In the genomic region with DNA sequence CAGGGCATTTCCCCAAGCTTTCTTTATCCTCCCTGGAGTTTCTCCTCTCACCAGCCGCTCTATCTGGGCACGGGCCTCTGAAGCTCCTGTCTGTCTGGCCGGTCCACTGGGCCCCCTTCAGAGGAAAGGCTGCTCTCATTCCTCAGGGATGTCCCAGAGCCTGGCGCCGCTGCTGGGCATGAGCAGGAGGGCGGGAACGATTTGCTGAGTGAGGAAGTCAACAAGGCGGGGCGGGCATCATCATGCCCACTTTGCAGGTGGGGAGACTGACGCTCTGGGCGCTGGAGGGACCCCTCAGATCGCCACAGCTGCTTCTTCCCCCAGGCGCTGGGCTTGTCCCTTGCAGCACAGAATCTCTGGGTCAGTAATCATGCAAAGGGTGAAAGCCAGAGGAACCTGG, we compare ENCODE assay signal across 2 cellular contexts.
TF ChIP-seq lines count a peak whose summit lies in the region.

No MANE protein-coding gene starts in this region.

TF ChIP-seq in H1, 55 proteins besides CTCF, POLR2A, EP300 and RAD21 (continues in another document):
- TF ChIP-seq BCL11A (IDR thresholded peaks at IDR 0.05; ENCODE audit: low read depth in 2 of 2, low read length in 2 of 2) (no peak), GABPA (IDR thresholded peaks at IDR 0.05; ENCODE audit: borderline replicate concordance, insufficient read depth, low read length) (no peak), SAP30 (IDR thresholded peaks at IDR 0.05; ENCODE audit: insufficient read depth, insufficient replicate concordance, low read length) (no peak), GTF2F1 (IDR thresholded peaks at IDR 0.05; ENCODE audit: borderline replicate concordance, low read depth, low read length) (no peak), RXRA (IDR thresholded peaks at IDR 0.05; ENCODE audit: insufficient read depth, low read depth, low read length) (no peak), KDM1A (IDR thresholded peaks at IDR 0.05; ENCODE audit: borderline replicate concordance, low read length) (peak; percentile 92; the same call in 1 of the 2 replicates), CBX8 (IDR thresholded peaks at IDR 0.05; ENCODE audit: borderline replicate concordance, low read depth, low read length) (no peak), KDM5A (IDR thresholded peaks at IDR 0.05; ENCODE audit: low read length) (no peak)
- TF ChIP-seq, protein P1, sequence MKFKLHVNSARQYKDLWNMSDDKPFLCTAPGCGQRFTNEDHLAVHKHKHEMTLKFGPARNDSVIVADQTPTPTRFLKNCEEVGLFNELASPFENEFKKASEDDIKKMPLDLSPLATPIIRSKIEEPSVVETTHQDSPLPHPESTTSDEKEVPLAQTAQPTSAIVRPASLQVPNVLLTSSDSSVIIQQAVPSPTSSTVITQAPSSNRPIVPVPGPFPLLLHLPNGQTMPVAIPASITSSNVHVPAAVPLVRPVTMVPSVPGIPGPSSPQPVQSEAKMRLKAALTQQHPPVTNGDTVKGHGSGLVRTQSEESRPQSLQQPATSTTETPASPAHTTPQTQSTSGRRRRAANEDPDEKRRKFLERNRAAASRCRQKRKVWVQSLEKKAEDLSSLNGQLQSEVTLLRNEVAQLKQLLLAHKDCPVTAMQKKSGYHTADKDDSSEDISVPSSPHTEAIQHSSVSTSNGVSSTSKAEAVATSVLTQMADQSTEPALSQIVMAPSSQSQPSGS (IDR thresholded peaks at IDR 0.05; ENCODE audit: low read length) = no peak
- TF ChIP-seq, protein P2, sequence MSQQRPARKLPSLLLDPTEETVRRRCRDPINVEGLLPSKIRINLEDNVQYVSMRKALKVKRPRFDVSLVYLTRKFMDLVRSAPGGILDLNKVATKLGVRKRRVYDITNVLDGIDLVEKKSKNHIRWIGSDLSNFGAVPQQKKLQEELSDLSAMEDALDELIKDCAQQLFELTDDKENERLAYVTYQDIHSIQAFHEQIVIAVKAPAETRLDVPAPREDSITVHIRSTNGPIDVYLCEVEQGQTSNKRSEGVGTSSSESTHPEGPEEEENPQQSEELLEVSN (IDR thresholded peaks at IDR 0.05) = peak; percentile 46; the same call in 1 of the 2 replicates
- TF ChIP-seq, protein P3, sequence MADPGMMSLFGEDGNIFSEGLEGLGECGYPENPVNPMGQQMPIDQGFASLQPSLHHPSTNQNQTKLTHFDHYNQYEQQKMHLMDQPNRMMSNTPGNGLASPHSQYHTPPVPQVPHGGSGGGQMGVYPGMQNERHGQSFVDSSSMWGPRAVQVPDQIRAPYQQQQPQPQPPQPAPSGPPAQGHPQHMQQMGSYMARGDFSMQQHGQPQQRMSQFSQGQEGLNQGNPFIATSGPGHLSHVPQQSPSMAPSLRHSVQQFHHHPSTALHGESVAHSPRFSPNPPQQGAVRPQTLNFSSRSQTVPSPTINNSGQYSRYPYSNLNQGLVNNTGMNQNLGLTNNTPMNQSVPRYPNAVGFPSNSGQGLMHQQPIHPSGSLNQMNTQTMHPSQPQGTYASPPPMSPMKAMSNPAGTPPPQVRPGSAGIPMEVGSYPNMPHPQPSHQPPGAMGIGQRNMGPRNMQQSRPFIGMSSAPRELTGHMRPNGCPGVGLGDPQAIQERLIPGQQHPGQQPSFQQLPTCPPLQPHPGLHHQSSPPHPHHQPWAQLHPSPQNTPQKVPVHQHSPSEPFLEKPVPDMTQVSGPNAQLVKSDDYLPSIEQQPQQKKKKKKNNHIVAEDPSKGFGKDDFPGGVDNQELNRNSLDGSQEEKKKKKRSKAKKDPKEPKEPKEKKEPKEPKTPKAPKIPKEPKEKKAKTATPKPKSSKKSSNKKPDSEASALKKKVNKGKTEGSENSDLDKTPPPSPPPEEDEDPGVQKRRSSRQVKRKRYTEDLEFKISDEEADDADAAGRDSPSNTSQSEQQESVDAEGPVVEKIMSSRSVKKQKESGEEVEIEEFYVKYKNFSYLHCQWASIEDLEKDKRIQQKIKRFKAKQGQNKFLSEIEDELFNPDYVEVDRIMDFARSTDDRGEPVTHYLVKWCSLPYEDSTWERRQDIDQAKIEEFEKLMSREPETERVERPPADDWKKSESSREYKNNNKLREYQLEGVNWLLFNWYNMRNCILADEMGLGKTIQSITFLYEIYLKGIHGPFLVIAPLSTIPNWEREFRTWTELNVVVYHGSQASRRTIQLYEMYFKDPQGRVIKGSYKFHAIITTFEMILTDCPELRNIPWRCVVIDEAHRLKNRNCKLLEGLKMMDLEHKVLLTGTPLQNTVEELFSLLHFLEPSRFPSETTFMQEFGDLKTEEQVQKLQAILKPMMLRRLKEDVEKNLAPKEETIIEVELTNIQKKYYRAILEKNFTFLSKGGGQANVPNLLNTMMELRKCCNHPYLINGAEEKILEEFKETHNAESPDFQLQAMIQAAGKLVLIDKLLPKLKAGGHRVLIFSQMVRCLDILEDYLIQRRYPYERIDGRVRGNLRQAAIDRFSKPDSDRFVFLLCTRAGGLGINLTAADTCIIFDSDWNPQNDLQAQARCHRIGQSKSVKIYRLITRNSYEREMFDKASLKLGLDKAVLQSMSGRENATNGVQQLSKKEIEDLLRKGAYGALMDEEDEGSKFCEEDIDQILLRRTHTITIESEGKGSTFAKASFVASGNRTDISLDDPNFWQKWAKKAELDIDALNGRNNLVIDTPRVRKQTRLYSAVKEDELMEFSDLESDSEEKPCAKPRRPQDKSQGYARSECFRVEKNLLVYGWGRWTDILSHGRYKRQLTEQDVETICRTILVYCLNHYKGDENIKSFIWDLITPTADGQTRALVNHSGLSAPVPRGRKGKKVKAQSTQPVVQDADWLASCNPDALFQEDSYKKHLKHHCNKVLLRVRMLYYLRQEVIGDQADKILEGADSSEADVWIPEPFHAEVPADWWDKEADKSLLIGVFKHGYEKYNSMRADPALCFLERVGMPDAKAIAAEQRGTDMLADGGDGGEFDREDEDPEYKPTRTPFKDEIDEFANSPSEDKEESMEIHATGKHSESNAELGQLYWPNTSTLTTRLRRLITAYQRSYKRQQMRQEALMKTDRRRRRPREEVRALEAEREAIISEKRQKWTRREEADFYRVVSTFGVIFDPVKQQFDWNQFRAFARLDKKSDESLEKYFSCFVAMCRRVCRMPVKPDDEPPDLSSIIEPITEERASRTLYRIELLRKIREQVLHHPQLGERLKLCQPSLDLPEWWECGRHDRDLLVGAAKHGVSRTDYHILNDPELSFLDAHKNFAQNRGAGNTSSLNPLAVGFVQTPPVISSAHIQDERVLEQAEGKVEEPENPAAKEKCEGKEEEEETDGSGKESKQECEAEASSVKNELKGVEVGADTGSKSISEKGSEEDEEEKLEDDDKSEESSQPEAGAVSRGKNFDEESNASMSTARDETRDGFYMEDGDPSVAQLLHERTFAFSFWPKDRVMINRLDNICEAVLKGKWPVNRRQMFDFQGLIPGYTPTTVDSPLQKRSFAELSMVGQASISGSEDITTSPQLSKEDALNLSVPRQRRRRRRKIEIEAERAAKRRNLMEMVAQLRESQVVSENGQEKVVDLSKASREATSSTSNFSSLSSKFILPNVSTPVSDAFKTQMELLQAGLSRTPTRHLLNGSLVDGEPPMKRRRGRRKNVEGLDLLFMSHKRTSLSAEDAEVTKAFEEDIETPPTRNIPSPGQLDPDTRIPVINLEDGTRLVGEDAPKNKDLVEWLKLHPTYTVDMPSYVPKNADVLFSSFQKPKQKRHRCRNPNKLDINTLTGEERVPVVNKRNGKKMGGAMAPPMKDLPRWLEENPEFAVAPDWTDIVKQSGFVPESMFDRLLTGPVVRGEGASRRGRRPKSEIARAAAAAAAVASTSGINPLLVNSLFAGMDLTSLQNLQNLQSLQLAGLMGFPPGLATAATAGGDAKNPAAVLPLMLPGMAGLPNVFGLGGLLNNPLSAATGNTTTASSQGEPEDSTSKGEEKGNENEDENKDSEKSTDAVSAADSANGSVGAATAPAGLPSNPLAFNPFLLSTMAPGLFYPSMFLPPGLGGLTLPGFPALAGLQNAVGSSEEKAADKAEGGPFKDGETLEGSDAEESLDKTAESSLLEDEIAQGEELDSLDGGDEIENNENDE (IDR thresholded peaks at IDR 0.05; ENCODE audit: insufficient replicate concordance, low read length) = no peak

TF ChIP-seq in liver, 16 proteins besides CTCF, POLR2A, EP300 and RAD21 (continued from another document):
- TF ChIP-seq, protein P4, sequence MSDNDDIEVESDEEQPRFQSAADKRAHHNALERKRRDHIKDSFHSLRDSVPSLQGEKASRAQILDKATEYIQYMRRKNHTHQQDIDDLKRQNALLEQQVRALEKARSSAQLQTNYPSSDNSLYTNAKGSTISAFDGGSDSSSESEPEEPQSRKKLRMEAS (IDR thresholded peaks at IDR 0.05) = no peak
- no peak for TF ChIP-seq JUND (IDR thresholded peaks at IDR 0.05)
- no peak for TF ChIP-seq YY1 (IDR thresholded peaks at IDR 0.05)
- TF ChIP-seq, protein P5, sequence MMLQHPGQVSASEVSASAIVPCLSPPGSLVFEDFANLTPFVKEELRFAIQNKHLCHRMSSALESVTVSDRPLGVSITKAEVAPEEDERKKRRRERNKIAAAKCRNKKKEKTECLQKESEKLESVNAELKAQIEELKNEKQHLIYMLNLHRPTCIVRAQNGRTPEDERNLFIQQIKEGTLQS (IDR thresholded peaks at IDR 0.05) = no peak
- no peak for TF ChIP-seq HNF4G (IDR thresholded peaks at IDR 0.05)
- TF ChIP-seq NR2F2 (IDR thresholded peaks at IDR 0.05) = no peak
- no peak for TF ChIP-seq SP1 (IDR thresholded peaks at IDR 0.05)
- no peak for TF ChIP-seq RXRA (IDR thresholded peaks at IDR 0.05)
- no peak for TF ChIP-seq GABPA (IDR thresholded peaks at IDR 0.05 in 1 of 2, conservative IDR thresholded peaks at IDR 0.05 in 1 of 2)
- no peak for TF ChIP-seq FOXA2 (IDR thresholded peaks at IDR 0.05)
- no peak for TF ChIP-seq TAF1 (conservative IDR thresholded peaks at IDR 0.05)
- TF ChIP-seq, protein P6, sequence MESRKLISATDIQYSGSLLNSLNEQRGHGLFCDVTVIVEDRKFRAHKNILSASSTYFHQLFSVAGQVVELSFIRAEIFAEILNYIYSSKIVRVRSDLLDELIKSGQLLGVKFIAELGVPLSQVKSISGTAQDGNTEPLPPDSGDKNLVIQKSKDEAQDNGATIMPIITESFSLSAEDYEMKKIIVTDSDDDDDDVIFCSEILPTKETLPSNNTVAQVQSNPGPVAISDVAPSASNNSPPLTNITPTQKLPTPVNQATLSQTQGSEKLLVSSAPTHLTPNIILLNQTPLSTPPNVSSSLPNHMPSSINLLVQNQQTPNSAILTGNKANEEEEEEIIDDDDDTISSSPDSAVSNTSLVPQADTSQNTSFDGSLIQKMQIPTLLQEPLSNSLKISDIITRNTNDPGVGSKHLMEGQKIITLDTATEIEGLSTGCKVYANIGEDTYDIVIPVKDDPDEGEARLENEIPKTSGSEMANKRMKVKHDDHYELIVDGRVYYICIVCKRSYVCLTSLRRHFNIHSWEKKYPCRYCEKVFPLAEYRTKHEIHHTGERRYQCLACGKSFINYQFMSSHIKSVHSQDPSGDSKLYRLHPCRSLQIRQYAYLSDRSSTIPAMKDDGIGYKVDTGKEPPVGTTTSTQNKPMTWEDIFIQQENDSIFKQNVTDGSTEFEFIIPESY (IDR thresholded peaks at IDR 0.05) = no peak
- TF ChIP-seq EGR1 (IDR thresholded peaks at IDR 0.05; ENCODE audit: low read depth in 2 of 2) = no peak
- no peak for TF ChIP-seq FOXA1 (IDR thresholded peaks at IDR 0.05)
- TF ChIP-seq, protein P7, sequence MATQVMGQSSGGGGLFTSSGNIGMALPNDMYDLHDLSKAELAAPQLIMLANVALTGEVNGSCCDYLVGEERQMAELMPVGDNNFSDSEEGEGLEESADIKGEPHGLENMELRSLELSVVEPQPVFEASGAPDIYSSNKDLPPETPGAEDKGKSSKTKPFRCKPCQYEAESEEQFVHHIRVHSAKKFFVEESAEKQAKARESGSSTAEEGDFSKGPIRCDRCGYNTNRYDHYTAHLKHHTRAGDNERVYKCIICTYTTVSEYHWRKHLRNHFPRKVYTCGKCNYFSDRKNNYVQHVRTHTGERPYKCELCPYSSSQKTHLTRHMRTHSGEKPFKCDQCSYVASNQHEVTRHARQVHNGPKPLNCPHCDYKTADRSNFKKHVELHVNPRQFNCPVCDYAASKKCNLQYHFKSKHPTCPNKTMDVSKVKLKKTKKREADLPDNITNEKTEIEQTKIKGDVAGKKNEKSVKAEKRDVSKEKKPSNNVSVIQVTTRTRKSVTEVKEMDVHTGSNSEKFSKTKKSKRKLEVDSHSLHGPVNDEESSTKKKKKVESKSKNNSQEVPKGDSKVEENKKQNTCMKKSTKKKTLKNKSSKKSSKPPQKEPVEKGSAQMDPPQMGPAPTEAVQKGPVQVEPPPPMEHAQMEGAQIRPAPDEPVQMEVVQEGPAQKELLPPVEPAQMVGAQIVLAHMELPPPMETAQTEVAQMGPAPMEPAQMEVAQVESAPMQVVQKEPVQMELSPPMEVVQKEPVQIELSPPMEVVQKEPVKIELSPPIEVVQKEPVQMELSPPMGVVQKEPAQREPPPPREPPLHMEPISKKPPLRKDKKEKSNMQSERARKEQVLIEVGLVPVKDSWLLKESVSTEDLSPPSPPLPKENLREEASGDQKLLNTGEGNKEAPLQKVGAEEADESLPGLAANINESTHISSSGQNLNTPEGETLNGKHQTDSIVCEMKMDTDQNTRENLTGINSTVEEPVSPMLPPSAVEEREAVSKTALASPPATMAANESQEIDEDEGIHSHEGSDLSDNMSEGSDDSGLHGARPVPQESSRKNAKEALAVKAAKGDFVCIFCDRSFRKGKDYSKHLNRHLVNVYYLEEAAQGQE (IDR thresholded peaks at IDR 0.05) = no peak
